Comparison of ENCODE assay signal across 8 cellular contexts in genomic region chr1:93908394-93909145, GRCh38. TPM values are rescaled to one million over a fixed set of nuclear protein-coding genes. Genes with fewer than 3 reads are reported as not detected.
DNase-seq lines count a peak whose midpoint lies in the region; ATAC-seq and TF ChIP-seq lines count a peak whose summit lies in the region.

No MANE protein-coding gene starts in this region.

- H3K27me3 ChIP-seq in esophagus muscularis mucosa = no peaks in the 10 kb centered on the region

- DNase-seq in NCI-H1417 (lab: John Stamatoyannopoulos, UW) = peak; percentile 35 to 83 (median 77)
- no peak for DNase-seq in NCI-H1417 treated with DMSO at 0.1 percent for 48 hours (lab: John Stamatoyannopoulos, UW)
- DNase-seq in NCI-H146 (lab: John Stamatoyannopoulos, UW) = peak; percentile 60
- peak; percentile 51 for DNase-seq in activated CD8-positive, alpha-beta memory T cell treated with anti-CD3 and anti-CD28 coated beads, Interleukin-2, amount 50 U/mL, for 4 hours
- DNase-seq in esophagus muscularis mucosa (ENCODE audit: extremely low spot score) = no peak

- ATAC-seq in HG02588 (IDR thresholded peaks at IDR 0.05; ENCODE audit: unreplicated experiment) = peak; percentile 44

- no peaks in the 10 kb centered on the region for H3K36me3 ChIP-seq in esophagus muscularis mucosa

- 1% methylated on average over 16 of the region's 49 CpGs for WGBS in esophagus muscularis mucosa

- H3K4me3 ChIP-seq in esophagus muscularis mucosa = peak overlapping the region; percentile 93 to 98 (median 96)

- intact Hi-C loops in esophagus muscularis mucosa (cut with DNase I) = loop anchor here (2.0 kb wide), 1 partner anchor 30 kb away; the partner anchor contains the start of gene DNTTIP2

- peaks cover 13% of the 10 kb centered on the region for H3K4me1 Mint-ChIP-seq in nephron
- peaks cover 46% of the 10 kb centered on the region for H3K4me1 Mint-ChIP-seq in stimulated activated naive CD8-positive, alpha-beta T cell treated with anti-CD3 and anti-CD28 coated beads, Interleukin-15, Interleukin-2, amounts not matched to agents 100 ng/mL and 50 ng/mL, for 24 hours (ENCODE audit: low read depth)

- TF ChIP-seq CTCF in esophagus muscularis mucosa (IDR thresholded peaks at IDR 0.05) (no peak), nephron (IDR thresholded peaks at IDR 0.05; ENCODE audit: unreplicated experiment in 3 of 3) (no peak)

- peak overlapping the region; percentile 82 to 98 (median 90) for H3K4me3 Mint-ChIP-seq in nephron
- peak overlapping the region; percentile 87 for H3K4me3 Mint-ChIP-seq in stimulated activated naive CD8-positive, alpha-beta T cell treated with anti-CD3 and anti-CD28 coated beads, Interleukin-15, Interleukin-2, amounts not matched to agents 100 ng/mL and 50 ng/mL, for 24 hours

- H3K27ac ChIP-seq in esophagus muscularis mucosa (replicated peaks in 1 of 4) = peak overlapping the region; percentile 81 to 92 (median 86)

- no peak for TF ChIP-seq EP300 in esophagus muscularis mucosa (IDR thresholded peaks at IDR 0.05)

- H3K4me1 ChIP-seq in esophagus muscularis mucosa = peaks cover 13 to 29% (median 23%) of the 10 kb centered on the region in 4 donors

- no peak for TF ChIP-seq POLR2A in esophagus muscularis mucosa (IDR thresholded peaks at IDR 0.05; ENCODE audit: low read depth)

- peaks cover 11% of the 10 kb centered on the region for H3K27me3 Mint-ChIP-seq in nephron (ENCODE audit: low read depth)
- H3K27me3 Mint-ChIP-seq in stimulated activated naive CD8-positive, alpha-beta T cell treated with anti-CD3 and anti-CD28 coated beads, Interleukin-15, Interleukin-2, amounts not matched to agents 100 ng/mL and 50 ng/mL, for 24 hours = peaks cover under 1% of the 10 kb centered on the region

- H3K36me3 Mint-ChIP-seq in nephron (ENCODE audit: low read depth) = no peaks in the 10 kb centered on the region
- H3K36me3 Mint-ChIP-seq in stimulated activated naive CD8-positive, alpha-beta T cell treated with anti-CD3 and anti-CD28 coated beads, Interleukin-15, Interleukin-2, amounts not matched to agents 100 ng/mL and 50 ng/mL, for 24 hours (ENCODE audit: low read depth) = no peaks in the 10 kb centered on the region

- peak overlapping the region; percentile 54 to 62 (median 62) for H3K27ac Mint-ChIP-seq in nephron
- H3K27ac Mint-ChIP-seq in stimulated activated naive CD8-positive, alpha-beta T cell treated with anti-CD3 and anti-CD28 coated beads, Interleukin-15, Interleukin-2, amounts not matched to agents 100 ng/mL and 50 ng/mL, for 24 hours = peak overlapping the region; percentile 85

- peaks cover 0 to 7% (median 0%) of the 10 kb centered on the region in 4 donors for H3K9me3 ChIP-seq in esophagus muscularis mucosa

- peaks cover 12% of the 10 kb centered on the region for H3K9me3 Mint-ChIP-seq in nephron
- no peaks in the 10 kb centered on the region for H3K9me3 Mint-ChIP-seq in stimulated activated naive CD8-positive, alpha-beta T cell treated with anti-CD3 and anti-CD28 coated beads, Interleukin-15, Interleukin-2, amounts not matched to agents 100 ng/mL and 50 ng/mL, for 24 hours

RNA-seq across cellular contexts. Expression of gene GCLM, which starts 0.7 kb away (rescaled TPM):
- total RNA-seq in esophagus muscularis mucosa = 10 to 100 TPM in 1 of 4 donors, 1 to 10 TPM in 3; 4.2 to 18.4 (median 6.3) TPM

RNA-seq across cellular contexts. Expression of gene DNTTIP2, which starts 29.6 kb away (rescaled TPM):
- total RNA-seq in esophagus muscularis mucosa = 10 to 100 TPM; 23.3 to 43.4 (median 31.4) TPM

Comparison
In these comparisons a context has a peak if more than half of its experiments do, and no peak if none do; other contexts are left out.
1. DNase-seq: peak in NCI-H1417 (3 of 3), NCI-H146 (single experiment) and activated CD8-positive, alpha-beta memory T cell treated with anti-CD3 and anti-CD28 coated beads, Interleukin-2, amount 50 U/mL, for 4 hours (single experiment); none in NCI-H1417 treated with DMSO at 0.1 percent for 48 hours (single experiment) and esophagus muscularis mucosa (single experiment).